ENCODE assay signal across 1 cellular context in the genomic region with DNA sequence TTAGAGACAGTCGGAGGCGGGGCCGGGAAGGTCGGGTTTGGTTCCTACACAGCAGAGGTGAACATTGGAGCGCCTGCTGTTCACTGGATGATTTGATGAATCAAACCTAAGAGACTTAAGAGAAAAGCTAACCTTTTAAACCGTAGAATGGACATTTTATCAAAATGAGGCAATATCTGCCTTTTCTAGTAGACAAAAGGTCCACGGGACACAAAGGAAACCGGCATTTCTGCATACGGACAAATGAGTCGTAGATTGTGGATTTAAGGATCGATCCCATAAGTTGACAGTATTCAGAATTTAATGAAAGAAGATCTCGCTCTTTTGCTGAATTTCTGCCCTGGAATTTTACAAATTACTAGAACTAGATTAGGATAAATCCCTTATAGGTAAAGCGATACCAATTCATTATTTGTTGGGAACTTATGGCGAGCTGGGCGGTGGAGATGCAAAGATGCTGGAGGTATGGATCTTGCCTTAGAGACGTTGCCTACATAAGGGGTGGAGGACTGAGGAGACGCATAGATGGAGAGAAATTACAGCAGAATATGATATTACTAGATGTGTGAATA.
TF ChIP-seq lines count a peak whose summit lies in the region.

No MANE protein-coding gene starts in this region.

TF ChIP-seq in K562, 482 proteins besides CTCF, POLR2A, EP300 and RAD21:
- no peak for TF ChIP-seq SRSF3 (IDR thresholded peaks at IDR 0.05; ENCODE audit: insufficient read depth, low read length)
- TF ChIP-seq, protein P1, sequence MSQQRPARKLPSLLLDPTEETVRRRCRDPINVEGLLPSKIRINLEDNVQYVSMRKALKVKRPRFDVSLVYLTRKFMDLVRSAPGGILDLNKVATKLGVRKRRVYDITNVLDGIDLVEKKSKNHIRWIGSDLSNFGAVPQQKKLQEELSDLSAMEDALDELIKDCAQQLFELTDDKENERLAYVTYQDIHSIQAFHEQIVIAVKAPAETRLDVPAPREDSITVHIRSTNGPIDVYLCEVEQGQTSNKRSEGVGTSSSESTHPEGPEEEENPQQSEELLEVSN (IDR thresholded peaks at IDR 0.05; ENCODE audit: borderline replicate concordance in 1 of 2, extremely low read depth in 1 of 2, insufficient read depth in 1 of 2, insufficient read length in 1 of 2, low read depth in 1 of 2, low read length in 1 of 2, poor library complexity in 1 of 2, severe bottlenecking in 1 of 2) = no peak
- TF ChIP-seq, protein P2, sequence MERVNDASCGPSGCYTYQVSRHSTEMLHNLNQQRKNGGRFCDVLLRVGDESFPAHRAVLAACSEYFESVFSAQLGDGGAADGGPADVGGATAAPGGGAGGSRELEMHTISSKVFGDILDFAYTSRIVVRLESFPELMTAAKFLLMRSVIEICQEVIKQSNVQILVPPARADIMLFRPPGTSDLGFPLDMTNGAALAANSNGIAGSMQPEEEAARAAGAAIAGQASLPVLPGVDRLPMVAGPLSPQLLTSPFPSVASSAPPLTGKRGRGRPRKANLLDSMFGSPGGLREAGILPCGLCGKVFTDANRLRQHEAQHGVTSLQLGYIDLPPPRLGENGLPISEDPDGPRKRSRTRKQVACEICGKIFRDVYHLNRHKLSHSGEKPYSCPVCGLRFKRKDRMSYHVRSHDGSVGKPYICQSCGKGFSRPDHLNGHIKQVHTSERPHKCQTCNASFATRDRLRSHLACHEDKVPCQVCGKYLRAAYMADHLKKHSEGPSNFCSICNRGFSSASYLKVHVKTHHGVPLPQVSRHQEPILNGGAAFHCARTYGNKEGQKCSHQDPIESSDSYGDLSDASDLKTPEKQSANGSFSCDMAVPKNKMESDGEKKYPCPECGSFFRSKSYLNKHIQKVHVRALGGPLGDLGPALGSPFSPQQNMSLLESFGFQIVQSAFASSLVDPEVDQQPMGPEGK (CRISPR knock-in tag; IDR thresholded peaks at IDR 0.05; ENCODE audit: borderline replicate concordance) = no peak
- TF ChIP-seq, protein P3, sequence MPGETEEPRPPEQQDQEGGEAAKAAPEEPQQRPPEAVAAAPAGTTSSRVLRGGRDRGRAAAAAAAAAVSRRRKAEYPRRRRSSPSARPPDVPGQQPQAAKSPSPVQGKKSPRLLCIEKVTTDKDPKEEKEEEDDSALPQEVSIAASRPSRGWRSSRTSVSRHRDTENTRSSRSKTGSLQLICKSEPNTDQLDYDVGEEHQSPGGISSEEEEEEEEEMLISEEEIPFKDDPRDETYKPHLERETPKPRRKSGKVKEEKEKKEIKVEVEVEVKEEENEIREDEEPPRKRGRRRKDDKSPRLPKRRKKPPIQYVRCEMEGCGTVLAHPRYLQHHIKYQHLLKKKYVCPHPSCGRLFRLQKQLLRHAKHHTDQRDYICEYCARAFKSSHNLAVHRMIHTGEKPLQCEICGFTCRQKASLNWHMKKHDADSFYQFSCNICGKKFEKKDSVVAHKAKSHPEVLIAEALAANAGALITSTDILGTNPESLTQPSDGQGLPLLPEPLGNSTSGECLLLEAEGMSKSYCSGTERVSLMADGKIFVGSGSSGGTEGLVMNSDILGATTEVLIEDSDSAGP (CRISPR knock-in tag; IDR thresholded peaks at IDR 0.05) = peak; percentile 20; the same call in 1 of the 2 replicates
- TF ChIP-seq, protein P4, sequence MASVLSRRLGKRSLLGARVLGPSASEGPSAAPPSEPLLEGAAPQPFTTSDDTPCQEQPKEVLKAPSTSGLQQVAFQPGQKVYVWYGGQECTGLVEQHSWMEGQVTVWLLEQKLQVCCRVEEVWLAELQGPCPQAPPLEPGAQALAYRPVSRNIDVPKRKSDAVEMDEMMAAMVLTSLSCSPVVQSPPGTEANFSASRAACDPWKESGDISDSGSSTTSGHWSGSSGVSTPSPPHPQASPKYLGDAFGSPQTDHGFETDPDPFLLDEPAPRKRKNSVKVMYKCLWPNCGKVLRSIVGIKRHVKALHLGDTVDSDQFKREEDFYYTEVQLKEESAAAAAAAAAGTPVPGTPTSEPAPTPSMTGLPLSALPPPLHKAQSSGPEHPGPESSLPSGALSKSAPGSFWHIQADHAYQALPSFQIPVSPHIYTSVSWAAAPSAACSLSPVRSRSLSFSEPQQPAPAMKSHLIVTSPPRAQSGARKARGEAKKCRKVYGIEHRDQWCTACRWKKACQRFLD (CRISPR knock-in tag; IDR thresholded peaks at IDR 0.05) = peak; percentile 68; the same call in 1 of the 2 replicates
- TF ChIP-seq BRCA1 (IDR thresholded peaks at IDR 0.05) = no peak
- TF ChIP-seq BRCA1 (CRISPR knock-in tag; IDR thresholded peaks at IDR 0.05) = no peak
- TF ChIP-seq BRD4 (IDR thresholded peaks at IDR 0.05) = 0 out of 2 replicates have a peak, but pooled peaks have one; percentile 35
- TF ChIP-seq ZNF589 (CRISPR knock-in tag; IDR thresholded peaks at IDR 0.05; ENCODE audit: low read depth) = 0 out of 2 replicates have a peak, but pooled peaks have one; percentile 33
- TF ChIP-seq, protein P5, sequence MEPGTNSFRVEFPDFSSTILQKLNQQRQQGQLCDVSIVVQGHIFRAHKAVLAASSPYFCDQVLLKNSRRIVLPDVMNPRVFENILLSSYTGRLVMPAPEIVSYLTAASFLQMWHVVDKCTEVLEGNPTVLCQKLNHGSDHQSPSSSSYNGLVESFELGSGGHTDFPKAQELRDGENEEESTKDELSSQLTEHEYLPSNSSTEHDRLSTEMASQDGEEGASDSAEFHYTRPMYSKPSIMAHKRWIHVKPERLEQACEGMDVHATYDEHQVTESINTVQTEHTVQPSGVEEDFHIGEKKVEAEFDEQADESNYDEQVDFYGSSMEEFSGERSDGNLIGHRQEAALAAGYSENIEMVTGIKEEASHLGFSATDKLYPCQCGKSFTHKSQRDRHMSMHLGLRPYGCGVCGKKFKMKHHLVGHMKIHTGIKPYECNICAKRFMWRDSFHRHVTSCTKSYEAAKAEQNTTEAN (CRISPR knock-in tag; IDR thresholded peaks at IDR 0.05) = 0 out of 2 replicates have a peak, but pooled peaks have one; percentile 37
- TF ChIP-seq POLR2AphosphoS5 (IDR thresholded peaks at IDR 0.05; ENCODE audit: control insufficient read depth, insufficient read depth, low read depth, low read length) = peak; percentile 13; the same call in 1 of the 2 replicates
- peak; percentile 0 for TF ChIP-seq L3MBTL2 (IDR thresholded peaks at IDR 0.05)
- TF ChIP-seq, protein P6, sequence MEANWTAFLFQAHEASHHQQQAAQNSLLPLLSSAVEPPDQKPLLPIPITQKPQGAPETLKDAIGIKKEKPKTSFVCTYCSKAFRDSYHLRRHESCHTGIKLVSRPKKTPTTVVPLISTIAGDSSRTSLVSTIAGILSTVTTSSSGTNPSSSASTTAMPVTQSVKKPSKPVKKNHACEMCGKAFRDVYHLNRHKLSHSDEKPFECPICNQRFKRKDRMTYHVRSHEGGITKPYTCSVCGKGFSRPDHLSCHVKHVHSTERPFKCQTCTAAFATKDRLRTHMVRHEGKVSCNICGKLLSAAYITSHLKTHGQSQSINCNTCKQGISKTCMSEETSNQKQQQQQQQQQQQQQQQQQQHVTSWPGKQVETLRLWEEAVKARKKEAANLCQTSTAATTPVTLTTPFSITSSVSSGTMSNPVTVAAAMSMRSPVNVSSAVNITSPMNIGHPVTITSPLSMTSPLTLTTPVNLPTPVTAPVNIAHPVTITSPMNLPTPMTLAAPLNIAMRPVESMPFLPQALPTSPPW (CRISPR knock-in tag; IDR thresholded peaks at IDR 0.05) = no peak
- no peak for TF ChIP-seq SRSF7 (optimal IDR thresholded peaks at IDR 0.05; ENCODE audit: low read depth, low read length)
- 0 out of 2 replicates have a peak, but pooled peaks have one; percentile 47 for TF ChIP-seq ZNF696 (CRISPR knock-in tag; conservative IDR thresholded peaks at IDR 0.05)
- TF ChIP-seq FOXM1 (IDR thresholded peaks at IDR 0.05; ENCODE audit: low read depth) = no peak
- peak; percentile 24; the same call in 1 of the 2 replicates for TF ChIP-seq FOXM1 (CRISPR knock-in tag; IDR thresholded peaks at IDR 0.05; ENCODE audit: low read depth)
- TF ChIP-seq, protein P7, sequence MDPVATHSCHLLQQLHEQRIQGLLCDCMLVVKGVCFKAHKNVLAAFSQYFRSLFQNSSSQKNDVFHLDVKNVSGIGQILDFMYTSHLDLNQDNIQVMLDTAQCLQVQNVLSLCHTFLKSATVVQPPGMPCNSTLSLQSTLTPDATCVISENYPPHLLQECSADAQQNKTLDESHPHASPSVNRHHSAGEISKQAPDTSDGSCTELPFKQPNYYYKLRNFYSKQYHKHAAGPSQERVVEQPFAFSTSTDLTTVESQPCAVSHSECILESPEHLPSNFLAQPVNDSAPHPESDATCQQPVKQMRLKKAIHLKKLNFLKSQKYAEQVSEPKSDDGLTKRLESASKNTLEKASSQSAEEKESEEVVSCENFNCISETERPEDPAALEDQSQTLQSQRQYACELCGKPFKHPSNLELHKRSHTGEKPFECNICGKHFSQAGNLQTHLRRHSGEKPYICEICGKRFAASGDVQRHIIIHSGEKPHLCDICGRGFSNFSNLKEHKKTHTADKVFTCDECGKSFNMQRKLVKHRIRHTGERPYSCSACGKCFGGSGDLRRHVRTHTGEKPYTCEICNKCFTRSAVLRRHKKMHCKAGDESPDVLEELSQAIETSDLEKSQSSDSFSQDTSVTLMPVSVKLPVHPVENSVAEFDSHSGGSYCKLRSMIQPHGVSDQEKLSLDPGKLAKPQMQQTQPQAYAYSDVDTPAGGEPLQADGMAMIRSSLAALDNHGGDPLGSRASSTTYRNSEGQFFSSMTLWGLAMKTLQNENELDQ (CRISPR knock-in tag; IDR thresholded peaks at IDR 0.05; ENCODE audit: borderline replicate concordance) = 0 out of 2 replicates have a peak, but pooled peaks have one; percentile 57
- TF ChIP-seq GABPA (tag; conservative IDR thresholded peaks at IDR 0.05; ENCODE audit: low read depth) = no peak; the same call in 1 of the 2 replicates
- TF ChIP-seq, protein P8, sequence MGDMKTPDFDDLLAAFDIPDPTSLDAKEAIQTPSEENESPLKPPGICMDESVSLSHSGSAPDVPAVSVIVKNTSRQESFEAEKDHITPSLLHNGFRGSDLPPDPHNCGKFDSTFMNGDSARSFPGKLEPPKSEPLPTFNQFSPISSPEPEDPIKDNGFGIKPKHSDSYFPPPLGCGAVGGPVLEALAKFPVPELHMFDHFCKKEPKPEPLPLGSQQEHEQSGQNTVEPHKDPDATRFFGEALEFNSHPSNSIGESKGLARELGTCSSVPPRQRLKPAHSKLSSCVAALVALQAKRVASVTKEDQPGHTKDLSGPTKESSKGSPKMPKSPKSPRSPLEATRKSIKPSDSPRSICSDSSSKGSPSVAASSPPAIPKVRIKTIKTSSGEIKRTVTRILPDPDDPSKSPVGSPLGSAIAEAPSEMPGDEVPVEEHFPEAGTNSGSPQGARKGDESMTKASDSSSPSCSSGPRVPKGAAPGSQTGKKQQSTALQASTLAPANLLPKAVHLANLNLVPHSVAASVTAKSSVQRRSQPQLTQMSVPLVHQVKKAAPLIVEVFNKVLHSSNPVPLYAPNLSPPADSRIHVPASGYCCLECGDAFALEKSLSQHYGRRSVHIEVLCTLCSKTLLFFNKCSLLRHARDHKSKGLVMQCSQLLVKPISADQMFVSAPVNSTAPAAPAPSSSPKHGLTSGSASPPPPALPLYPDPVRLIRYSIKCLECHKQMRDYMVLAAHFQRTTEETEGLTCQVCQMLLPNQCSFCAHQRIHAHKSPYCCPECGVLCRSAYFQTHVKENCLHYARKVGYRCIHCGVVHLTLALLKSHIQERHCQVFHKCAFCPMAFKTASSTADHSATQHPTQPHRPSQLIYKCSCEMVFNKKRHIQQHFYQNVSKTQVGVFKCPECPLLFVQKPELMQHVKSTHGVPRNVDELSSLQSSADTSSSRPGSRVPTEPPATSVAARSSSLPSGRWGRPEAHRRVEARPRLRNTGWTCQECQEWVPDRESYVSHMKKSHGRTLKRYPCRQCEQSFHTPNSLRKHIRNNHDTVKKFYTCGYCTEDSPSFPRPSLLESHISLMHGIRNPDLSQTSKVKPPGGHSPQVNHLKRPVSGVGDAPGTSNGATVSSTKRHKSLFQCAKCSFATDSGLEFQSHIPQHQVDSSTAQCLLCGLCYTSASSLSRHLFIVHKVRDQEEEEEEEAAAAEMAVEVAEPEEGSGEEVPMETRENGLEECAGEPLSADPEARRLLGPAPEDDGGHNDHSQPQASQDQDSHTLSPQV (IDR thresholded peaks at IDR 0.05) = 0 out of 2 replicates have a peak, but pooled peaks have one; percentile 16
- no peak for TF ChIP-seq MEF2D (tag; conservative IDR thresholded peaks at IDR 0.05; ENCODE audit: low read depth)
- no peak for TF ChIP-seq EZH2 (IDR thresholded peaks at IDR 0.05; ENCODE audit: borderline replicate concordance, low read depth, low read length)
- no peak for TF ChIP-seq C11orf30 (IDR thresholded peaks at IDR 0.05; ENCODE audit: low read depth)
- 0 out of 2 replicates have a peak, but pooled peaks have one; percentile 3 for TF ChIP-seq GTF2E2 (tag; IDR thresholded peaks at IDR 0.05)
- TF ChIP-seq, protein P9, sequence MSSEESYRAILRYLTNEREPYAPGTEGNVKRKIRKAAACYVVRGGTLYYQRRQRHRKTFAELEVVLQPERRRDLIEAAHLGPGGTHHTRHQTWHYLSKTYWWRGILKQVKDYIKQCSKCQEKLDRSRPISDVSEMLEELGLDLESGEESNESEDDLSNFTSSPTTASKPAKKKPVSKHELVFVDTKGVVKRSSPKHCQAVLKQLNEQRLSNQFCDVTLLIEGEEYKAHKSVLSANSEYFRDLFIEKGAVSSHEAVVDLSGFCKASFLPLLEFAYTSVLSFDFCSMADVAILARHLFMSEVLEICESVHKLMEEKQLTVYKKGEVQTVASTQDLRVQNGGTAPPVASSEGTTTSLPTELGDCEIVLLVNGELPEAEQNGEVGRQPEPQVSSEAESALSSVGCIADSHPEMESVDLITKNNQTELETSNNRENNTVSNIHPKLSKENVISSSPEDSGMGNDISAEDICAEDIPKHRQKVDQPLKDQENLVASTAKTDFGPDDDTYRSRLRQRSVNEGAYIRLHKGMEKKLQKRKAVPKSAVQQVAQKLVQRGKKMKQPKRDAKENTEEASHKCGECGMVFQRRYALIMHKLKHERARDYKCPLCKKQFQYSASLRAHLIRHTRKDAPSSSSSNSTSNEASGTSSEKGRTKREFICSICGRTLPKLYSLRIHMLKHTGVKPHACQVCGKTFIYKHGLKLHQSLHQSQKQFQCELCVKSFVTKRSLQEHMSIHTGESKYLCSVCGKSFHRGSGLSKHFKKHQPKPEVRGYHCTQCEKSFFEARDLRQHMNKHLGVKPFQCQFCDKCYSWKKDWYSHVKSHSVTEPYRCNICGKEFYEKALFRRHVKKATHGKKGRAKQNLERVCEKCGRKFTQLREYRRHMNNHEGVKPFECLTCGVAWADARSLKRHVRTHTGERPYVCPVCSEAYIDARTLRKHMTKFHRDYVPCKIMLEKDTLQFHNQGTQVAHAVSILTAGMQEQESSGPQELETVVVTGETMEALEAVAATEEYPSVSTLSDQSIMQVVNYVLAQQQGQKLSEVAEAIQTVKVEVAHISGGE (CRISPR knock-in tag; IDR thresholded peaks at IDR 0.05) = peak in 1 of 3 experiments; percentile 5; a peak in 1 of 6 replicates
- 0 out of 2 replicates have a peak, but pooled peaks have one; percentile 8 for TF ChIP-seq TAF7 (tag; IDR thresholded peaks at IDR 0.05)
- TF ChIP-seq KAT7 (CRISPR knock-in tag; IDR thresholded peaks at IDR 0.05; ENCODE audit: borderline replicate concordance) = peak; percentile 3; the same call in 1 of the 2 replicates
- TF ChIP-seq NRF1 (conservative IDR thresholded peaks at IDR 0.05 in 1 of 2, IDR thresholded peaks at IDR 0.05 in 1 of 2) = no peak
